In the genomic region with DNA sequence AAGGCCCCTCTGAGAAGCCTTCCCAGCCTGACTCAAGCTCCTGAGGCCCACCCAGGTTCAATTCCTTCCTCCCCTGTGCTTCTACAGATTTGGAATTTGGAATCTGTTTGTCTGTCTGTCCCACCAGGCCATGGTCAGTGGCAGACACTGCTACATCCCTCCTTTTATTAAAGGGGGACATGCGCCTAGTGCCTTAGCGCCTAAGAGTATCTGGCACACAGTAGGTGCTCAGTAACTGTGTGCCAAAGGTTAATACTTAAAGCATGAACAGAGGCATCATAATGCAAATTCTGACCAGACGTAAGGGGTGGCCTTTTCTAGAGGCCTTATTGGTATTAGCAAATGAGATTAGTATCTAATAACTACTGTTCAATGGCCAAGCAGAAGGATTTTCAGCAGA, we compare ENCODE assay signal across 20 cellular contexts. TPM values are rescaled to one million over a fixed set of nuclear protein-coding genes. Genes with fewer than 3 reads are reported as not detected.
DNase-seq lines count a peak whose midpoint lies in the region; ATAC-seq, FAIRE-seq and TF ChIP-seq lines count a peak whose summit lies in the region.
"Had no signal": no experiment of that assay in that cellular context is flagged by ENCODE, and none has a peak within 500 bp of the region (broad histone marks: within the 10 kb centered on the region; RNA-seq: fewer than 3 reads in every experiment).

No MANE protein-coding gene starts in this region.

- H3K9me1 ChIP-seq in K562 (ENCODE audit: control insufficient read depth, insufficient read depth, low read length) = no peaks in the 10 kb centered on the region

- H3K9me3 ChIP-seq in K562 (replicated peaks; ENCODE audit: control insufficient read depth, insufficient read depth, low read depth, low read length) = no peaks in the 10 kb centered on the region; the same call in 1 of the 2 replicates
- H3K9me3 ChIP-seq in testis = no peaks in the 10 kb centered on the region
- H3K9me3 ChIP-seq: BE2C had no signal

- H3K4me2 ChIP-seq in K562 (ENCODE audit: insufficient read depth, low read length) = no peak overlapping the region

- in situ Hi-C loops in K562 (cut with MboI) = no loop called here

- peaks cover 5% of the 10 kb centered on the region for H3K4me1 Mint-ChIP-seq in T-helper 2 cell treated with Interferon-gamma antibody and Interleukin-4, amounts not matched to agents 5 μg/mL and 100 μg/mL, for 36 hours (ENCODE audit: low read depth)
- H3K4me1 Mint-ChIP-seq in Calu3 (ENCODE audit: low read depth, unreplicated experiment) (peaks cover 40% of the 10 kb centered on the region), nephron progenitor cell (peaks cover 54% of the 10 kb centered on the region)

- no peaks in the 10 kb centered on the region for H4K20me1 ChIP-seq in K562 (replicated peaks; ENCODE audit: control insufficient read depth, insufficient read depth, low read length)

- H3K4me3 ChIP-seq in K562 = no peak overlapping the region
- no peak overlapping the region for H3K4me3 ChIP-seq in testis

- no peak for TF ChIP-seq EP300 in K562 (IDR thresholded peaks at IDR 0.05; ENCODE audit: low read length)

- no peak for DNase-seq in T-helper 2 cell treated with Interferon-gamma antibody and Interleukin-4, amounts not matched to agents 5 μg/mL and 100 μg/mL, for 36 hours (ENCODE audit: low spot score)
- DNase-seq in T-helper 2 cell (no peak), Calu3 (no peak), K562 (ENCODE audit: extremely low read depth in 1 of 4, low spot score in 3 of 4) (no peak), nephron progenitor cell (no peak), testis (no peak), cortex of kidney (lab: John Stamatoyannopoulos, UW) (no peak), head of caudate nucleus (no peak)
- DNase-seq: BE2C, DMS79, Kasumi-1, MM.1S, NCI-H1092 treated with DMSO at 0.1 percent for 48 hours, NCI-H1694, NCI-H2107, NCI-H2227 treated with DMSO at 0.1 percent for 48 hours, NCI-H524 had no signal

- WGBS in K562 (ENCODE audit: insufficient coverage, low coverage, missing lambda C conversion rate) = 83% methylated on average over 3 of the region's 3 CpGs
- 91 to 98% methylated on average over 3 of the region's 3 CpGs for WGBS in testis, 2 donors

- H2AFZ ChIP-seq in K562 (ENCODE audit: low read depth, low read length) = no peak overlapping the region

- peak overlapping the region; percentile 26 for H3K27ac Mint-ChIP-seq in T-helper 2 cell treated with Interferon-gamma antibody and Interleukin-4, amounts not matched to agents 5 μg/mL and 100 μg/mL, for 36 hours
- H3K27ac Mint-ChIP-seq in Calu3 (ENCODE audit: unreplicated experiment) = peak overlapping the region; percentile 39
- H3K27ac Mint-ChIP-seq in nephron progenitor cell = peak overlapping the region; percentile 79
- H3K27ac Mint-ChIP-seq: CD8-positive, alpha-beta T cell had no signal

- peaks cover 10% of the 10 kb centered on the region; the same call in 1 of the 3 replicates for H3K36me3 ChIP-seq in K562 (ENCODE audit: control insufficient read depth, insufficient read depth, low read length)
- no peaks in the 10 kb centered on the region for H3K36me3 ChIP-seq in testis (ENCODE audit: low read depth, missing control alignments)

- H3K4me1 ChIP-seq in K562 (replicated peaks in 1 of 2; ENCODE audit: control insufficient read depth in 2 of 2, insufficient read depth in 2 of 2, low read length in 2 of 2) (peaks cover 15 to 24% of the 10 kb centered on the region in 2 experiments; a peak in 4 of 5 replicates), testis (peaks cover 41% of the 10 kb centered on the region)

- no peak for FAIRE-seq in K562 (lab: Jason Lieb, UNC)
- FAIRE-seq: D721Med, GM19239 had no signal

- peaks cover 11% of the 10 kb centered on the region for H3K9me3 Mint-ChIP-seq in T-helper 2 cell treated with Interferon-gamma antibody and Interleukin-4, amounts not matched to agents 5 μg/mL and 100 μg/mL, for 36 hours
- H3K9me3 Mint-ChIP-seq in Calu3 (ENCODE audit: low read depth, unreplicated experiment) = peaks cover 3% of the 10 kb centered on the region
- peaks cover 24% of the 10 kb centered on the region for H3K9me3 Mint-ChIP-seq in nephron progenitor cell

- BruUV-seq in Calu3 (replicated peaks; lab: Mats Ljungman, UMichigan) = no TSS peak
- BruUV-seq in K562 (replicated peaks; lab: Mats Ljungman, UMichigan) = no TSS peak

- no peak for TF ChIP-seq RAD21 in K562 (CRISPR knock-in tag; conservative IDR thresholded peaks at IDR 0.05 in 1 of 2, IDR thresholded peaks at IDR 0.05 in 1 of 2)

- TF ChIP-seq CTCF in Calu3 (IDR thresholded peaks at IDR 0.05; ENCODE audit: unreplicated experiment) = no peak
- TF ChIP-seq CTCF in K562 (IDR thresholded peaks at IDR 0.05 in 2 of 3, conservative IDR thresholded peaks at IDR 0.05 in 1 of 3; ENCODE audit: insufficient read depth in 2 of 3, low read depth in 1 of 3, low read length in 3 of 3) = no peak
- no peak for TF ChIP-seq CTCF in nephron progenitor cell (IDR thresholded peaks at IDR 0.05)
- TF ChIP-seq CTCF in testis (IDR thresholded peaks at IDR 0.05) = no peak

- no peak overlapping the region for H3K4me3 Mint-ChIP-seq in T-helper 2 cell treated with Interferon-gamma antibody and Interleukin-4, amounts not matched to agents 5 μg/mL and 100 μg/mL, for 36 hours
- no peak overlapping the region for H3K4me3 Mint-ChIP-seq in Calu3 (ENCODE audit: low read depth, unreplicated experiment)
- no peak overlapping the region for H3K4me3 Mint-ChIP-seq in nephron progenitor cell
- H3K4me3 Mint-ChIP-seq: CD8-positive, alpha-beta T cell had no signal

- H3K79me2 ChIP-seq in K562 (ENCODE audit: control insufficient read depth, insufficient read depth, low read length) = no peaks in the 10 kb centered on the region

- intact Hi-C loops in Calu3 (cut with micrococcal nuclease; ENCODE audit: unreplicated experiment) = loop anchor here (5.0 kb wide), 1 partner anchor 50 kb away; the partner anchor contains the start of gene AHCYL1
- intact Hi-C loops in K562 (cut with micrococcal nuclease) = loop anchor here (5.0 kb wide), 1 partner anchor 50 kb away; the partner anchor contains the start of gene AHCYL1
- intact Hi-C loops in testis (cut with DNase I; ENCODE audit: low total_unique reads) = no loop called here
- intact Hi-C loops in head of caudate nucleus (cut with DNase I) = no loop called here

- H3K27me3 Mint-ChIP-seq in T-helper 2 cell treated with Interferon-gamma antibody and Interleukin-4, amounts not matched to agents 5 μg/mL and 100 μg/mL, for 36 hours (ENCODE audit: low read depth) = no peaks in the 10 kb centered on the region
- H3K27me3 Mint-ChIP-seq in Calu3 (ENCODE audit: unreplicated experiment) = no peaks in the 10 kb centered on the region
- H3K27me3 Mint-ChIP-seq in nephron progenitor cell (ENCODE audit: low read depth, poor library complexity) = peaks cover 11% of the 10 kb centered on the region

- H3K27me3 ChIP-seq in K562 (ENCODE audit: control insufficient read depth in 2 of 2, insufficient read depth in 2 of 2, low read length in 2 of 2) (no peaks in the 10 kb centered on the region), testis (no peaks in the 10 kb centered on the region)
- H3K27me3 ChIP-seq: BE2C had no signal

- TF ChIP-seq POLR2A in K562 (conservative IDR thresholded peaks at IDR 0.05) (no peak), testis (IDR thresholded peaks at IDR 0.05) (no peak)

- no peak overlapping the region; a peak in 1 of 4 replicates for H3K9ac ChIP-seq in K562 (ENCODE audit: insufficient read depth in 1 of 2, low read depth in 2 of 2, low read length in 2 of 2)

- POLR2A ChIA-PET in K562 (lab: Yijun Ruan, JAX) = interaction anchor here (0.6 to 1.4 kb wide), 4 partner anchors 10 to 53 kb away, joined by 3 to 4 read pairs (median 3); partner anchors contain the start of gene AHCYL1

- peaks cover 31% of the 10 kb centered on the region for H3K36me3 Mint-ChIP-seq in T-helper 2 cell treated with Interferon-gamma antibody and Interleukin-4, amounts not matched to agents 5 μg/mL and 100 μg/mL, for 36 hours (ENCODE audit: low read depth)
- H3K36me3 Mint-ChIP-seq in Calu3 (ENCODE audit: insufficient read depth, unreplicated experiment) (peaks cover 16% of the 10 kb centered on the region), nephron progenitor cell (ENCODE audit: low read depth) (peaks cover 11% of the 10 kb centered on the region)

- ATAC-seq in K562 = no peak
- ATAC-seq: CD8-positive, alpha-beta T cell had no signal

- CTCF ChIA-PET in Calu3 (lab: Charles Lee) = no interaction called here
- CTCF ChIA-PET in K562 (lab: Yijun Ruan, JAX; ENCODE audit: low intra/inter-chr PET ratio) = interaction anchor here (1.8 kb wide), 1 partner anchor 156 kb away, joined by 6 read pairs; no protein-coding TSS in a partner anchor

- no peak overlapping the region for H3K27ac ChIP-seq in K562 (ENCODE audit: extremely low read depth, low read depth, low read length)
- H3K27ac ChIP-seq in testis = no peak overlapping the region

RNA-seq across cellular contexts. Expression of gene CSF1, which starts 21.6 kb away (rescaled TPM):
- 10.8 and 11.1 TPM in 2 replicates for total RNA-seq in Calu3 (2022)
- total RNA-seq in K562 (2011; cell fraction: chromatin; rRNA removed; ENCODE audit: low replicate concordance) = 11.8 and 30.8 TPM in 2 replicates
- 17.2 and 24.8 TPM in 2 replicates for total RNA-seq in K562 (2011; cell fraction: nucleolus; rRNA removed)
- 16.3 and 18.2 TPM in 2 replicates for total RNA-seq in K562 (2011; cell fraction: nucleoplasm; rRNA removed)
- total RNA-seq in K562 (2014; rRNA removed) = 2.8 and 5.9 TPM in 2 replicates
- total RNA-seq in K562 (2014; rRNA removed; fragmentation: Illumina TruSeq; extraction: Trizol) = 1.6 TPM in 2 replicates
- total RNA-seq in K562 (2015; rRNA removed; fragmentation: Illumina TruSeq; extraction: Trizol) = 2.4 and 3.4 TPM in 2 replicates
- total RNA-seq in K562 (2021) = 6.7 and 6.8 TPM in 2 replicates
- 6.9 and 11.8 TPM in 2 replicates for polyA plus RNA-seq in K562 (2011; rRNA removed)
- 4.6 and 12.6 TPM in 2 replicates for polyA plus RNA-seq in K562 (2011; cell fraction: cytosol; rRNA removed)
- 12.5 and 39.9 TPM in 2 replicates for polyA plus RNA-seq in K562 (2011; cell fraction: nucleus; rRNA removed)
- polyA plus RNA-seq in K562 (2012) = 4.7 and 8.6 TPM in 2 replicates
- polyA plus RNA-seq in K562 (2014; fragmentation: Illumina TruSeq; extraction: Trizol) = 3.8 and 4.8 TPM in 2 replicates
- under 1 TPM; 0.18 to 0.23 TPM for polyA plus RNA-seq in K562 (2014; fragmentation: Nextera tagmentation; extraction: Ambion mirVana)
- 2.7 and 4.3 TPM in 2 replicates for polyA plus RNA-seq in K562 (2014; rRNA removed)
- 3.9 and 8.8 TPM in 2 replicates for polyA minus RNA-seq in K562 (2011; rRNA and poly(A)+ RNA removed)
- 8.5 and 11.6 TPM in 2 replicates for polyA minus RNA-seq in K562 (2011; cell fraction: cytosol; rRNA and poly(A)+ RNA removed)
- polyA minus RNA-seq in K562 (2011; cell fraction: nucleus; rRNA and poly(A)+ RNA removed) = 5.1 and 13.7 TPM in 2 replicates
- total RNA-seq in testis = 10 to 100 TPM in 1 of 2 donors, 1 to 10 TPM in 1; 9.8 to 10.9 TPM
- polyA plus RNA-seq in testis (ENCODE audit: insufficient read depth, low read depth, low replicate concordance) = 14.2 TPM

RNA-seq across cellular contexts. Expression of gene AHCYL1, which starts 52.3 kb away (rescaled TPM):
- 54.2 and 56.5 TPM in 2 replicates for total RNA-seq in Calu3 (2022)
- 86.0 and 94.1 TPM in 2 replicates for total RNA-seq in K562 (2011; cell fraction: chromatin; rRNA removed; ENCODE audit: low replicate concordance)
- total RNA-seq in K562 (2011; cell fraction: nucleolus; rRNA removed) = 41.9 and 46.3 TPM in 2 replicates
- total RNA-seq in K562 (2011; cell fraction: nucleoplasm; rRNA removed) = 65.2 and 107 TPM in 2 replicates
- total RNA-seq in K562 (2014; rRNA removed) = 39.8 and 40.1 TPM in 2 replicates
- 44.5 and 49.8 TPM in 2 replicates for total RNA-seq in K562 (2014; rRNA removed; fragmentation: Illumina TruSeq; extraction: Trizol)
- total RNA-seq in K562 (2015; rRNA removed; fragmentation: Illumina TruSeq; extraction: Trizol) = 40.5 and 40.9 TPM in 2 replicates
- total RNA-seq in K562 (2021) = 75.5 and 84.9 TPM in 2 replicates
- 96.4 and 118 TPM in 2 replicates for polyA plus RNA-seq in K562 (2011; rRNA removed)
- 57.9 and 73.1 TPM in 2 replicates for polyA plus RNA-seq in K562 (2011; cell fraction: cytosol; rRNA removed)
- 97.2 and 104 TPM in 2 replicates for polyA plus RNA-seq in K562 (2011; cell fraction: nucleus; rRNA removed)
- 84.4 and 103 TPM in 2 replicates for polyA plus RNA-seq in K562 (2012)
- polyA plus RNA-seq in K562 (2014; fragmentation: Illumina TruSeq; extraction: Trizol) = 75.5 and 83.7 TPM in 2 replicates
- polyA plus RNA-seq in K562 (2014; fragmentation: Nextera tagmentation; extraction: Ambion mirVana) = 10 to 100 TPM; 27.3 to 32.9 TPM
- polyA plus RNA-seq in K562 (2014; rRNA removed) = 53.4 and 56.3 TPM in 2 replicates
- polyA minus RNA-seq in K562 (2011; rRNA and poly(A)+ RNA removed) = 87.3 and 94.7 TPM in 2 replicates
- polyA minus RNA-seq in K562 (2011; cell fraction: cytosol; rRNA and poly(A)+ RNA removed) = 52.4 and 62.1 TPM in 2 replicates
- 32.6 and 50.8 TPM in 2 replicates for polyA minus RNA-seq in K562 (2011; cell fraction: nucleus; rRNA and poly(A)+ RNA removed)
- total RNA-seq in testis = 10 to 100 TPM; 48.5 to 59.1 TPM
- 64.3 TPM for polyA plus RNA-seq in testis (ENCODE audit: insufficient read depth, low read depth, low replicate concordance)

Comparison
In these comparisons a context has a peak if more than half of its experiments do, and no peak if none do; other contexts are left out.
1. H3K27ac Mint-ChIP-seq: peak in every context shown above with its lines; median percentile 79 in nephron progenitor cell; 39 in Calu3; 26 in T-helper 2 cell treated with Interferon-gamma antibody and Interleukin-4, amounts not matched to agents 5 μg/mL and 100 μg/mL, for 36 hours.
2. intact Hi-C loops: an anchor here in Calu3 (5.0 kb wide) and K562 (5.0 kb wide); none called in testis and head of caudate nucleus.